ENCODE assay signal across 8 cellular contexts in genomic region chr17:72466199-72466598, GRCh38.
DNase-seq lines count a peak whose midpoint lies in the region; ATAC-seq and TF ChIP-seq lines count a peak whose summit lies in the region.

No MANE protein-coding gene starts in this region.

- peaks cover 53% of the 10 kb centered on the region for H3K4me1 Mint-ChIP-seq in Calu3 (ENCODE audit: low read depth, unreplicated experiment)

- no TSS peak for BruUV-seq in Calu3 (replicated peaks; lab: Mats Ljungman, UMichigan)

- H3K4me2 ChIP-seq in Karpas-422 (ENCODE audit: low read depth, low read length, poor library complexity, severe bottlenecking) = peak overlapping the region; percentile 46

- ATAC-seq in GM21723 (IDR thresholded peaks at IDR 0.05; ENCODE audit: unreplicated experiment) (peak; percentile 80), Right ventricle myocardium superior (ENCODE audit: poor library complexity) (no peak)

- no peaks in the 10 kb centered on the region for H3K79me2 ChIP-seq in Karpas-422 (ENCODE audit: low read length)

- H3K9me2 ChIP-seq in Karpas-422 (replicated peaks; ENCODE audit: insufficient read depth, low read length) = no peaks in the 10 kb centered on the region

- no peaks in the 10 kb centered on the region for H4K20me1 ChIP-seq in Karpas-422 (ENCODE audit: insufficient read depth, low read depth, low read length)

- intact Hi-C loops in Calu3 (cut with micrococcal nuclease; ENCODE audit: unreplicated experiment) = no loop called here
- intact Hi-C loops in Right ventricle myocardium superior (cut with DNase I) = no loop called here

- peak; percentile 65 for DNase-seq in Calu3
- DNase-seq in Karpas-422 = no peak
- DNase-seq in foreskin fibroblast = peak; percentile 55 to 77
- DNase-seq in C1 segment of cervical spinal cord (lab: John Stamatoyannopoulos, UW) = no peak
- no peak for DNase-seq in Right ventricle myocardium superior
- no peak for DNase-seq in hippocampal formation (lab: John Stamatoyannopoulos, UW)
- DNase-seq in activated CD4-positive, alpha-beta T cell treated with anti-CD3 and anti-CD28 coated beads, Interleukin-2, amount 50 U/mL, for 1 hour = no peak

- CTCF ChIA-PET in Calu3 (lab: Charles Lee) = interaction anchor here (0.8 to 1.8 kb wide), 6 partner anchors 14 to 188 kb away, joined by 3 to 7 read pairs (median 4); no protein-coding TSS in a partner anchor

- no peak overlapping the region for H2AFZ ChIP-seq in Karpas-422 (ENCODE audit: low read length)

- H3K27me3 Mint-ChIP-seq in Calu3 (ENCODE audit: unreplicated experiment) = no peaks in the 10 kb centered on the region

- H3K9me3 ChIP-seq in Karpas-422 (ENCODE audit: low read length) = no peaks in the 10 kb centered on the region

- no peak overlapping the region for H3K9ac ChIP-seq in Karpas-422 (ENCODE audit: low read length)

- peaks cover 48% of the 10 kb centered on the region for H3K36me3 Mint-ChIP-seq in Calu3 (ENCODE audit: insufficient read depth, unreplicated experiment)

- H3K9me3 Mint-ChIP-seq in Calu3 (ENCODE audit: low read depth, unreplicated experiment) = no peaks in the 10 kb centered on the region

- no peaks in the 10 kb centered on the region for H3K36me3 ChIP-seq in Karpas-422 (ENCODE audit: insufficient read depth, low read length)

- H3K4me3 Mint-ChIP-seq in Calu3 (ENCODE audit: low read depth, unreplicated experiment) = peak overlapping the region; percentile 58

- TF ChIP-seq CTCF in Calu3 (IDR thresholded peaks at IDR 0.05; ENCODE audit: unreplicated experiment) (no peak), foreskin fibroblast (IDR thresholded peaks at IDR 0.05; ENCODE audit: low read depth, low read length) (no peak)

- H3K27me3 ChIP-seq in Karpas-422 (ENCODE audit: low read length) = no peaks in the 10 kb centered on the region

- H3K27ac ChIP-seq in Karpas-422 (ENCODE audit: low read length) = no peak overlapping the region

- H3K4me1 ChIP-seq in Karpas-422 (ENCODE audit: low read length) = peaks cover 50% of the 10 kb centered on the region

- H3K4me3 ChIP-seq in Karpas-422 (ENCODE audit: low read length) (no peak overlapping the region), foreskin fibroblast (ENCODE audit: low read depth in 1 of 2, low read length in 2 of 2) (peak overlapping the region in 1 of 2 donors; percentile 4)

- no peak overlapping the region for H3K27ac Mint-ChIP-seq in Calu3 (ENCODE audit: unreplicated experiment)

Comparison
In these comparisons a context has a peak if more than half of its experiments do, and no peak if none do; other contexts are left out.
1. DNase-seq: peak in Calu3 (single experiment) and foreskin fibroblast (2 of 2); none in Karpas-422 (single experiment), C1 segment of cervical spinal cord (0 of 14), Right ventricle myocardium superior (single experiment), hippocampal formation (0 of 2) and activated CD4-positive, alpha-beta T cell treated with anti-CD3 and anti-CD28 coated beads, Interleukin-2, amount 50 U/mL, for 1 hour (single experiment).